In genomic region chr15:77025471-77025901, GRCh38 we compare ENCODE assay signal across 1 cellular context.
TF ChIP-seq lines count a peak whose summit lies in the region.

No MANE protein-coding gene starts in this region.

TF ChIP-seq in HepG2, 621 proteins besides CTCF, POLR2A, EP300 and RAD21:
- TF ChIP-seq HOXA9 (CRISPR knock-in tag; IDR thresholded peaks at IDR 0.05; ENCODE audit: borderline replicate concordance) = no peak
- TF ChIP-seq ZNF496 (CRISPR knock-in tag; IDR thresholded peaks at IDR 0.05; ENCODE audit: insufficient replicate concordance) = no peak
- no peak for TF ChIP-seq NFIC (IDR thresholded peaks at IDR 0.05; ENCODE audit: low read length)
- no peak for TF ChIP-seq ZNF292 (CRISPR knock-in tag; IDR thresholded peaks at IDR 0.05; ENCODE audit: borderline replicate concordance, low read depth)
- no peak for TF ChIP-seq ZMYM2 (CRISPR knock-in tag; IDR thresholded peaks at IDR 0.05)
- TF ChIP-seq FOXJ3 (CRISPR knock-in tag; IDR thresholded peaks at IDR 0.05; ENCODE audit: borderline replicate concordance) = no peak
- TF ChIP-seq ZNF687 (CRISPR knock-in tag; IDR thresholded peaks at IDR 0.05) = no peak
- TF ChIP-seq MAFG (CRISPR knock-in tag; IDR thresholded peaks at IDR 0.05) = no peak
- no peak for TF ChIP-seq ELF1 (CRISPR knock-in tag; IDR thresholded peaks at IDR 0.05)
- TF ChIP-seq SMAD3 (CRISPR knock-in tag; IDR thresholded peaks at IDR 0.05) = no peak
- no peak for TF ChIP-seq HBP1 (CRISPR knock-in tag; IDR thresholded peaks at IDR 0.05; ENCODE audit: low read depth)
- TF ChIP-seq SRSF1 (optimal IDR thresholded peaks at IDR 0.05; ENCODE audit: low read depth, low read length) = no peak
